26 cellular contexts compared by ENCODE assay signal in genomic region chr11:120689591-120689990, GRCh38.
"Had no signal": no experiment of that assay in that cellular context is flagged by ENCODE, and none has a peak within 500 bp of the region (broad histone marks: within the 10 kb centered on the region; RNA-seq: fewer than 3 reads in every experiment).

No MANE protein-coding gene starts in this region.

- H3K4me3 ChIP-seq: neural progenitor cell, ovary, psoas muscle, right lobe of liver, sigmoid colon, stomach, thoracic aorta, thyroid gland, tibial nerve, upper lobe of left lung, vagina had no signal

- H3K9me3 Mint-ChIP-seq: naive thymus-derived CD8-positive, alpha-beta T cell; neural progenitor cell; stimulated activated effector memory CD8-positive, alpha-beta T cell treated with anti-CD3 and anti-CD28 coated beads, Interleukin-12 subunit alpha, Interleukin-12 subunit beta, amount 100 ng/mL, for 72 hours; stimulated activated naive B cell treated with anti-CD40 and anti-IgM and Interleukin-4, amounts not matched to agents 10 μg/mL and 1 μg/mL and 100 μg/mL, for 72 hours; stimulated activated naive CD8-positive, alpha-beta T cell treated with anti-CD3 and anti-CD28 coated beads, Interleukin-15, Interleukin-2, amounts not matched to agents 100 ng/mL and 50 ng/mL, for 24 hours had no signal

- H3K4me3 Mint-ChIP-seq: naive thymus-derived CD8-positive, alpha-beta T cell; neural progenitor cell; stimulated activated effector memory CD8-positive, alpha-beta T cell treated with anti-CD3 and anti-CD28 coated beads, Interleukin-12 subunit alpha, Interleukin-12 subunit beta, amount 100 ng/mL, for 72 hours; stimulated activated naive B cell treated with anti-CD40 and anti-IgM and Interleukin-4, amounts not matched to agents 10 μg/mL and 1 μg/mL and 100 μg/mL, for 72 hours; stimulated activated naive CD8-positive, alpha-beta T cell treated with anti-CD3 and anti-CD28 coated beads, Interleukin-15, Interleukin-2, amounts not matched to agents 100 ng/mL and 50 ng/mL, for 24 hours had no signal

- ATAC-seq: naive thymus-derived CD8-positive, alpha-beta T cell; psoas muscle; right cardiac atrium; right lobe of liver; stimulated activated effector memory CD8-positive, alpha-beta T cell treated with anti-CD3 and anti-CD28 coated beads, Interleukin-12 subunit alpha, Interleukin-12 subunit beta, amount 100 ng/mL, for 72 hours; stimulated activated naive B cell treated with anti-CD40 and anti-IgM and Interleukin-4, amounts not matched to agents 10 μg/mL and 1 μg/mL and 100 μg/mL, for 72 hours had no signal

- H3K27ac Mint-ChIP-seq: naive thymus-derived CD8-positive, alpha-beta T cell; progenitor cell of endocrine pancreas; stimulated activated effector memory CD8-positive, alpha-beta T cell treated with anti-CD3 and anti-CD28 coated beads, Interleukin-12 subunit alpha, Interleukin-12 subunit beta, amount 100 ng/mL, for 72 hours; stimulated activated naive B cell treated with anti-CD40 and anti-IgM and Interleukin-4, amounts not matched to agents 10 μg/mL and 1 μg/mL and 100 μg/mL, for 72 hours; stimulated activated naive CD8-positive, alpha-beta T cell treated with anti-CD3 and anti-CD28 coated beads, Interleukin-15, Interleukin-2, amounts not matched to agents 100 ng/mL and 50 ng/mL, for 24 hours had no signal

- DNase-seq: occipital lobe; ovary; posterior cingulate gyrus; psoas muscle; right cardiac atrium; right lobe of liver; sigmoid colon; small intestine; stimulated activated CD4-positive, alpha-beta T cell treated with anti-CD3 and anti-CD28 coated beads, Interleukin-15, amount 100 ng/mL, for 24 hours; stimulated activated CD4-positive, alpha-beta T cell treated with anti-CD3 and anti-CD28 coated beads, Interleukin-2, amount 100 ng/mL, for 24 hours; stimulated activated CD4-positive, alpha-beta T cell treated with anti-CD3 and anti-CD28 coated beads, Interleukin-2, amount 100 ng/mL, for 48 hours; stimulated activated CD4-positive, alpha-beta T cell treated with anti-CD3 and anti-CD28 coated beads, Interleukin-4, amount 100 ng/mL, for 24 hours; stimulated activated naive B cell treated with anti-CD40 and anti-IgM and Interleukin-4, amounts not matched to agents 10 μg/mL and 1 μg/mL and 100 μg/mL, for 72 hours; stimulated activated naive CD4-positive, alpha-beta T cell treated with Interleukin-2 at 50 U/mL for 16 hours; stomach; thyroid gland; trophoblast cell; upper lobe of left lung had no signal

- H3K36me3 Mint-ChIP-seq: naive thymus-derived CD8-positive, alpha-beta T cell; neural progenitor cell; stimulated activated effector memory CD8-positive, alpha-beta T cell treated with anti-CD3 and anti-CD28 coated beads, Interleukin-12 subunit alpha, Interleukin-12 subunit beta, amount 100 ng/mL, for 72 hours had no signal

- H3K4me1 Mint-ChIP-seq: stimulated activated effector memory CD8-positive, alpha-beta T cell treated with anti-CD3 and anti-CD28 coated beads, Interleukin-12 subunit alpha, Interleukin-12 subunit beta, amount 100 ng/mL, for 72 hours; stimulated activated naive B cell treated with anti-CD40 and anti-IgM and Interleukin-4, amounts not matched to agents 10 μg/mL and 1 μg/mL and 100 μg/mL, for 72 hours had no signal
